ENCODE assay signal across 1 cellular context in genomic region chr20:62407221-62407992, GRCh38.
TF ChIP-seq lines count a peak whose summit lies in the region.

A gene with protein sequence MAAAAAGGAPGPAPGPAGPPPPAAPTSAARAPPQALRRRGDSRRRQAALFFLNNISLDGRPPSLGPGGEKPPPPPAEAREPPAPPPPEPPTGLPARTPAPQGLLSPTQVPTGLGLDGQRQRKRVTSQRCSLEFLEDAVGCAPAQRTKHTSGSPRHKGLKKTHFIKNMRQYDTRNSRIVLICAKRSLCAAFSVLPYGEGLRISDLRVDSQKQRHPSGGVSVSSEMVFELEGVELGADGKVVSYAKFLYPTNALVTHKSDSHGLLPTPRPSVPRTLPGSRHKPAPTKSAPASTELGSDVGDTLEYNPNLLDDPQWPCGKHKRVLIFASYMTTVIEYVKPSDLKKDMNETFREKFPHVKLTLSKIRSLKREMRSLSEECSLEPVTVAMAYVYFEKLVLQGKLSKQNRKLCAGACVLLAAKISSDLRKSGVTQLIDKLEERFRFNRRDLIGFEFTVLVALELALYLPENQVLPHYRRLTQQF (minus strand): TSS chr20:62407285. CDS start chr20:62407276, 9 bp downstream.

TF ChIP-seq in HepG2, 621 proteins besides CTCF, POLR2A, EP300 and RAD21 (continued from another document and continues in another):
- TF ChIP-seq ZSCAN22 (CRISPR knock-in tag; IDR thresholded peaks at IDR 0.05) (peak; percentile 78; the same call in 1 of the 2 replicates), ZBTB10 (CRISPR knock-in tag; IDR thresholded peaks at IDR 0.05; ENCODE audit: borderline replicate concordance) (peak; percentile 85), PHB2 (IDR thresholded peaks at IDR 0.05; ENCODE audit: partially characterized antibody) (no peak), HNF1A (IDR thresholded peaks at IDR 0.05; ENCODE audit: low read depth) (no peak), HNF1A (CRISPR knock-in tag; IDR thresholded peaks at IDR 0.05; ENCODE audit: borderline replicate concordance) (peak; percentile 80; the same call in 1 of the 2 replicates), ZNF446 (CRISPR knock-in tag; IDR thresholded peaks at IDR 0.05) (no peak), ZFP62 (CRISPR knock-in tag; IDR thresholded peaks at IDR 0.05) (peak; percentile 95), AKAP8 (CRISPR knock-in tag; IDR thresholded peaks at IDR 0.05) (peak; percentile 88), GFI1 (CRISPR knock-in tag; IDR thresholded peaks at IDR 0.05; ENCODE audit: borderline replicate concordance) (peak; percentile 31; the same call in 1 of the 2 replicates), YY1 (IDR thresholded peaks at IDR 0.05; ENCODE audit: insufficient read depth, insufficient replicate concordance, low read depth, low read length) (peak; percentile 75), BCLAF1 (IDR thresholded peaks at IDR 0.05) (no peak), ZNF350 (CRISPR knock-in tag; IDR thresholded peaks at IDR 0.05; ENCODE audit: borderline replicate concordance, low read depth) (peak; percentile 87), SMAD1 (CRISPR knock-in tag; IDR thresholded peaks at IDR 0.05; ENCODE audit: borderline replicate concordance, low read depth) (peak; percentile 91; the same call in 1 of the 2 replicates), ZNF713 (CRISPR knock-in tag; IDR thresholded peaks at IDR 0.05) (no peak; the same call in 1 of the 2 replicates), KAT8 (CRISPR knock-in tag; IDR thresholded peaks at IDR 0.05) (peak; percentile 87), ZNF768 (CRISPR knock-in tag; IDR thresholded peaks at IDR 0.05) (peak; percentile 82), NR1H2 (CRISPR knock-in tag; IDR thresholded peaks at IDR 0.05; ENCODE audit: borderline replicate concordance, low read depth) (no peak), MED1 (CRISPR knock-in tag; IDR thresholded peaks at IDR 0.05) (peak; percentile 78), ZNF615 (CRISPR knock-in tag; IDR thresholded peaks at IDR 0.05; ENCODE audit: borderline replicate concordance) (no peak), ZBTB7A (CRISPR knock-in tag; IDR thresholded peaks at IDR 0.05) (no peak), ZNF10 (CRISPR knock-in tag; IDR thresholded peaks at IDR 0.05; ENCODE audit: borderline replicate concordance, low read depth) (no peak), GTF2F1 (IDR thresholded peaks at IDR 0.05; ENCODE audit: low read length) (no peak), ZNF431 (CRISPR knock-in tag; IDR thresholded peaks at IDR 0.05; ENCODE audit: borderline replicate concordance, low read depth) (no peak; the same call in 1 of the 2 replicates), CEBPB (IDR thresholded peaks at IDR 0.05; ENCODE audit: borderline replicate concordance, low read depth, low read length) (no peak), ZNF564 (CRISPR knock-in tag; IDR thresholded peaks at IDR 0.05) (peak; percentile 60; the same call in 1 of the 2 replicates), MIER2 (CRISPR knock-in tag; IDR thresholded peaks at IDR 0.05) (peak; percentile 71), NFE2L2 (IDR thresholded peaks at IDR 0.05; ENCODE audit: low read length) (no peak), ZNF101 (CRISPR knock-in tag; IDR thresholded peaks at IDR 0.05; ENCODE audit: borderline replicate concordance, low read depth) (0 out of 2 replicates have a peak, but pooled peaks have one; percentile 81), ZBTB25 (CRISPR knock-in tag; IDR thresholded peaks at IDR 0.05) (peak; percentile 87; the same call in 1 of the 2 replicates), IKZF5 (CRISPR knock-in tag; IDR thresholded peaks at IDR 0.05) (peak; percentile 78; the same call in 1 of the 2 replicates), MBNL3 (CRISPR knock-in tag; conservative IDR thresholded peaks at IDR 0.05) (no peak), SKI (IDR thresholded peaks at IDR 0.05; ENCODE audit: partially characterized antibody) (peak; percentile 77), ZNF790 (CRISPR knock-in tag; IDR thresholded peaks at IDR 0.05; ENCODE audit: borderline replicate concordance) (no peak), ZNF512B (CRISPR knock-in tag; IDR thresholded peaks at IDR 0.05; ENCODE audit: borderline replicate concordance) (no peak), TERF1 (CRISPR knock-in tag; IDR thresholded peaks at IDR 0.05) (no peak), KLF13 (CRISPR knock-in tag; IDR thresholded peaks at IDR 0.05) (no peak), ARID3A (IDR thresholded peaks at IDR 0.05; ENCODE audit: low read depth, low read length) (no peak)
- TF ChIP-seq, protein P1, sequence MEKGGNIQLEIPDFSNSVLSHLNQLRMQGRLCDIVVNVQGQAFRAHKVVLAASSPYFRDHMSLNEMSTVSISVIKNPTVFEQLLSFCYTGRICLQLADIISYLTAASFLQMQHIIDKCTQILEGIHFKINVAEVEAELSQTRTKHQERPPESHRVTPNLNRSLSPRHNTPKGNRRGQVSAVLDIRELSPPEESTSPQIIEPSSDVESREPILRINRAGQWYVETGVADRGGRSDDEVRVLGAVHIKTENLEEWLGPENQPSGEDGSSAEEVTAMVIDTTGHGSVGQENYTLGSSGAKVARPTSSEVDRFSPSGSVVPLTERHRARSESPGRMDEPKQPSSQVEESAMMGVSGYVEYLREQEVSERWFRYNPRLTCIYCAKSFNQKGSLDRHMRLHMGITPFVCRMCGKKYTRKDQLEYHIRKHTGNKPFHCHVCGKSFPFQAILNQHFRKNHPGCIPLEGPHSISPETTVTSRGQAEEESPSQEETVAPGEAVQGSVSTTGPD (CRISPR knock-in tag; IDR thresholded peaks at IDR 0.05), result 0 out of 2 replicates have a peak, but pooled peaks have one; percentile 23
